ENCODE assay signal across 19 cellular contexts in the genomic region with DNA sequence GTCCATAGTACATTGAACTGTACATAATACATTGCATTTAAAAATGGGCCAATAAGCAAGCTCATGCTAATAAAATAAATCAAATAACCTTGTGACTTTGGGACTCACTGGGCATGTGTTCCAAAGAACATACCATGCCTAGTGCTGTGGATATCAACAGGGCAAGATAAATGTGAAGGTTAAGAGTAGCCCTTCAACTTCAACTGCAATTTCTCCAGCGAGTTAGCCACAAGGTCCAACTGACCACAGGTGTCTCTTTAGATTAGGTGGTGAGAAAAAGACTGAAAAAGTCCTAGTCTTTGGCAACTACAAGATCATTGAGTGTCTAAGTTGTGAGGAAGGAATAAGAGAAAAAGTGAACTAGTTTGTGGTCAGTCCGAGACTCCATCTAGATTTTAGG.
"Had no signal": no experiment of that assay in that cellular context is flagged by ENCODE, and none has a peak within 500 bp of the region (broad histone marks: within the 10 kb centered on the region; RNA-seq: fewer than 3 reads in every experiment).

No MANE protein-coding gene starts in this region.

- H3K36me3 ChIP-seq: sigmoid colon, tibial nerve had no signal

- ATAC-seq: activated T-cell treated with anti-CD3 and anti-CD28 coated beads, Interleukin-2, amount 50 U/mL, for 72 hours; body of pancreas; effector memory CD8-positive, alpha-beta T cell; T-helper 17 cell had no signal

- H3K4me2 ChIP-seq: smooth muscle cell had no signal

- DNase-seq: activated CD4-positive, alpha-beta T cell treated with anti-CD3 and anti-CD28 coated beads for 4 hours; activated CD4-positive, alpha-beta T cell treated with anti-CD3 and anti-CD28 coated beads, Interleukin-2, amount 50 U/mL, for 4 hours; activated naive CD4-positive, alpha-beta T cell; activated T-cell treated with anti-CD3 and anti-CD28 coated beads for 4 hours; activated T-cell treated with anti-CD3 and anti-CD28 coated beads, Interleukin-2, amount 50 U/mL, for 72 hours; aorta; body of pancreas; dorsolateral prefrontal cortex; effector memory CD8-positive, alpha-beta T cell; head of caudate nucleus; kidney glomerular epithelial cell; mucosa of descending colon; sigmoid colon; stimulated activated CD4-positive, alpha-beta T cell treated with anti-CD3 and anti-CD28 coated beads, Interleukin-2, amount 100 ng/mL, for 24 hours; stimulated activated naive CD4-positive, alpha-beta T cell; T-helper 17 cell had no signal

- H3K4me1 ChIP-seq: sigmoid colon, tibial nerve had no signal

- H3K27me3 ChIP-seq: body of pancreas, dorsolateral prefrontal cortex, sigmoid colon, tibial nerve had no signal

- H3K4me3 ChIP-seq: body of pancreas, coronary artery, dorsolateral prefrontal cortex, mucosa of descending colon, sigmoid colon, smooth muscle cell, tibial nerve had no signal

- H3K9me3 ChIP-seq: body of pancreas, mucosa of descending colon, sigmoid colon, tibial nerve had no signal

- H3K27ac ChIP-seq: body of pancreas, coronary artery, dorsolateral prefrontal cortex, sigmoid colon, tibial nerve had no signal
